ENCODE assay signal across 20 cellular contexts in genomic region chrX:29824176-29824906, GRCh38.
"Had no signal": no experiment of that assay in that cellular context is flagged by ENCODE, and none has a peak within 500 bp of the region (broad histone marks: within the 10 kb centered on the region; RNA-seq: fewer than 3 reads in every experiment).

No MANE protein-coding gene starts in this region.

- ATAC-seq: activated T-helper 17 cell treated with anti-CD3 and anti-CD28 coated beads, Interleukin-2, amount 50 U/mL, for 72 hours; foreskin keratinocyte; left colon had no signal

- DNase-seq: activated B cell treated with CpG ODN at 0.5 μM for 24 hours; activated CD4-positive, alpha-beta memory T cell treated with anti-CD3 and anti-CD28 coated beads for 36 hours; activated CD4-positive, alpha-beta T cell treated with anti-CD3 and anti-CD28 coated beads for 4 hours; activated naive CD4-positive, alpha-beta T cell; activated naive CD8-positive, alpha-beta T cell treated with anti-CD3 and anti-CD28 coated beads, Interleukin-2, amount 10 ng/mL, durations not matched to agents 7 days and 5 days; activated T-cell treated with anti-CD3 and anti-CD28 coated beads for 4 hours; endodermal cell; foreskin keratinocyte; glutamatergic neuron; hypothalamus; islet precursor cell; left colon; occipital lobe; stimulated activated CD4-positive, alpha-beta T cell treated with anti-CD3 and anti-CD28 coated beads, Interleukin-12 subunit alpha, Interleukin-12 subunit beta, amount 100 ng/mL, for 4 hours; stimulated activated CD4-positive, alpha-beta T cell treated with anti-CD3 and anti-CD28 coated beads, Interleukin-1b, Interleukin-23, amount 100 ng/mL, for 48 hours; stimulated activated CD8-positive, alpha-beta memory T cell treated with anti-CD3 and anti-CD28 coated beads, Interleukin-4, amount 100 ng/mL, for 48 hours; stimulated activated naive CD4-positive, alpha-beta T cell treated with Interleukin-2 at 50 U/mL for 16 hours; T-helper 2 cell; tibial artery had no signal
